Comparison of ENCODE assay signal across 12 cellular contexts in the genomic region with DNA sequence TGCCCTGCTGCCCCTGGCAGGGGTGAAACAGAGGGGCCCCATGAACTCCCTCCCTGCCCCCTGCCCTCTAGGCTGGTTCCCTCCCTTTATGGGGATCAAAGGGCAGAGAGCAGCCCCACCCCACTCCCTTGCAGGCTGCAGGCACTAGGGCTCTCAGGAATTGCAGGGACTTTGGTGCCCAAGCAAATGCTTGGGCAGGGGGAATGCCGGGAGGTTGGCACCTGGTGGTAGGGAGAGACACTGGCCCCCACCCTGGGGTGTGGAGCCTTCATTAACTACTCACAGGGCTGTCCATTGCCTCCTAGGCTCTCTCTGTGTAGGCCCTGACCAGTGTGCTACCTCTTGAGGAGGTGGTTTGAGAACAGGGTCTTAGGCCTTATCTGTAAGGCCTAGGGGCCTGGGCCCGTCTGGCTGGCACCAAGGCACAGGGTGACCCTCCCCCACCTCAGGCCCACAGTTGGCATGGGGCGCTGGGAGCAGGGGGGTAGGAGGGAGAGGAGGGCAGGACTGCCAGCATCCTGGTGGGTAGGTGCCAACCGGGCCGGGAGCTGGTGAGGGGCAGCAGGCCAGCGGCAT. TPM values are rescaled to one million over a fixed set of nuclear protein-coding genes. Genes with fewer than 3 reads are reported as not detected.
DNase-seq lines count a peak whose midpoint lies in the region; ATAC-seq and TF ChIP-seq lines count a peak whose summit lies in the region.
"Had no signal": no experiment of that assay in that cellular context is flagged by ENCODE, and none has a peak within 500 bp of the region (broad histone marks: within the 10 kb centered on the region; RNA-seq: fewer than 3 reads in every experiment).

No MANE protein-coding gene starts in this region.

- no peaks in the 10 kb centered on the region for H3K9me3 ChIP-seq in mononuclear cell (ENCODE audit: low read depth, low read length)
- H3K9me3 ChIP-seq in upper lobe of left lung = no peaks in the 10 kb centered on the region
- H3K9me3 ChIP-seq: BE2C, SJCRH30, uterus had no signal

- peaks cover 82% of the 10 kb centered on the region for H3K4me1 ChIP-seq in mononuclear cell (ENCODE audit: insufficient read depth, low read length)
- H3K4me1 ChIP-seq in upper lobe of left lung = peaks cover 66 to 86% (median 84%) of the 10 kb centered on the region in 4 donors
- H3K4me1 ChIP-seq: SJCRH30 had no signal

- H3K27me3 ChIP-seq in dorsolateral prefrontal cortex (no peaks in the 10 kb centered on the region), mononuclear cell (ENCODE audit: insufficient read depth, low read length) (no peaks in the 10 kb centered on the region), upper lobe of left lung (no peaks in the 10 kb centered on the region)
- H3K27me3 ChIP-seq: BE2C, SJCRH30, uterus had no signal

- DNase-seq in activated naive CD4-positive, alpha-beta T cell treated with anti-CD3 and anti-CD28 coated beads, Interleukin-2, amount 10 ng/mL, durations not matched to agents 7 days and 5 days = peak; percentile 29
- DNase-seq in activated naive CD4-positive, alpha-beta T cell treated with anti-CD3 and anti-CD28 coated beads, Interleukin-2, amount 50 U/mL, for 72 hours (ENCODE audit: low spot score in 2 of 2) = no peak
- DNase-seq in dorsolateral prefrontal cortex (no peak), upper lobe of left lung (no peak)
- no peak for DNase-seq in effector CD8-positive, alpha-beta T cell (lab: John Stamatoyannopoulos, UW)
- no peak for DNase-seq in stimulated activated CD4-positive, alpha-beta T cell treated with anti-CD3 and anti-CD28 coated beads, Interleukin-4, amount 100 ng/mL, for 1 hour
- DNase-seq in stimulated activated CD4-positive, alpha-beta T cell treated with anti-CD3 and anti-CD28 coated beads, Interleukin-4, amount 100 ng/mL, for 24 hours = no peak
- DNase-seq: activated T-cell treated with anti-CD3 and anti-CD28 coated beads, Interleukin-2, amount 50 U/mL, for 4 hours; BE2C; uterus had no signal

- H3K4me3 Mint-ChIP-seq in activated naive CD4-positive, alpha-beta T cell treated with anti-CD3 and anti-CD28 coated beads, Interleukin-2, amount 10 ng/mL, durations not matched to agents 7 days and 5 days = peak overlapping the region; percentile 41

- H3K9me3 Mint-ChIP-seq in activated naive CD4-positive, alpha-beta T cell treated with anti-CD3 and anti-CD28 coated beads, Interleukin-2, amount 10 ng/mL, durations not matched to agents 7 days and 5 days = no peaks in the 10 kb centered on the region
- H3K9me3 Mint-ChIP-seq in activated naive CD4-positive, alpha-beta T cell treated with anti-CD3 and anti-CD28 coated beads, Interleukin-2, amount 50 U/mL, for 72 hours = no peaks in the 10 kb centered on the region
- H3K9me3 Mint-ChIP-seq: activated T-cell treated with anti-CD3 and anti-CD28 coated beads, Interleukin-2, amount 50 U/mL, for 4 hours had no signal

- no peak for TF ChIP-seq POLR2A in upper lobe of left lung (IDR thresholded peaks at IDR 0.05)

- ATAC-seq in activated naive CD4-positive, alpha-beta T cell treated with anti-CD3 and anti-CD28 coated beads, Interleukin-2, amount 50 U/mL, for 72 hours = no peak
- no peak for ATAC-seq in upper lobe of left lung (ENCODE audit: low FRiP score in 2 of 2)

- 55 to 64% methylated on average over 4 to 6 of the region's 6 CpGs for WGBS in upper lobe of left lung, 2 donors

- H3K4me3 ChIP-seq in dorsolateral prefrontal cortex = peak overlapping the region in 17 of 59 donors; percentile 2 to 48 (median 33)
- H3K4me3 ChIP-seq in mononuclear cell (ENCODE audit: low read length) = peak overlapping the region; percentile 53
- H3K4me3 ChIP-seq in upper lobe of left lung = peak overlapping the region in 2 of 4 donors; percentile 44 to 49
- H3K4me3 ChIP-seq: SJCRH30, uterus had no signal

- peaks cover 22% of the 10 kb centered on the region for H3K36me3 Mint-ChIP-seq in activated naive CD4-positive, alpha-beta T cell treated with anti-CD3 and anti-CD28 coated beads, Interleukin-2, amount 10 ng/mL, durations not matched to agents 7 days and 5 days
- H3K36me3 Mint-ChIP-seq in activated naive CD4-positive, alpha-beta T cell treated with anti-CD3 and anti-CD28 coated beads, Interleukin-2, amount 50 U/mL, for 72 hours = peaks cover 30 to 38% of the 10 kb centered on the region in 2 donors

- peak overlapping the region; percentile 51 to 99 (median 98) for H3K27ac ChIP-seq in dorsolateral prefrontal cortex
- H3K27ac ChIP-seq in upper lobe of left lung = peak overlapping the region; percentile 93 to 100 (median 96)
- H3K27ac ChIP-seq: SJCRH30 had no signal

- TF ChIP-seq EP300 in upper lobe of left lung (IDR thresholded peaks at IDR 0.05) = no peak

- CTCF ChIA-PET in activated naive CD4-positive, alpha-beta T cell treated with anti-CD3 and anti-CD28 coated beads, Interleukin-2, amount 10 ng/mL, durations not matched to agents 7 days and 5 days (lab: Charles Lee) = interaction anchor here (1.5 to 4.0 kb wide), 3 partner anchors 8 to 78 kb away, joined by 4 to 41 read pairs (median 8); no protein-coding TSS in a partner anchor

- H3K4me1 Mint-ChIP-seq in activated naive CD4-positive, alpha-beta T cell treated with anti-CD3 and anti-CD28 coated beads, Interleukin-2, amount 10 ng/mL, durations not matched to agents 7 days and 5 days = peaks cover 70% of the 10 kb centered on the region

- H3K27ac Mint-ChIP-seq in activated naive CD4-positive, alpha-beta T cell treated with anti-CD3 and anti-CD28 coated beads, Interleukin-2, amount 10 ng/mL, durations not matched to agents 7 days and 5 days = peak overlapping the region; percentile 87
- H3K27ac Mint-ChIP-seq in activated naive CD4-positive, alpha-beta T cell treated with anti-CD3 and anti-CD28 coated beads, Interleukin-2, amount 50 U/mL, for 72 hours = peak overlapping the region in 1 of 2 donors; percentile 92

- H3K36me3 ChIP-seq in upper lobe of left lung = peaks cover 0 to 8% (median 4%) of the 10 kb centered on the region in 4 donors
- H3K36me3 ChIP-seq: BE2C, SJCRH30, uterus had no signal

- intact Hi-C loops in dorsolateral prefrontal cortex (cut with DNase I) = no loop called here

- TF ChIP-seq CTCF in dorsolateral prefrontal cortex (IDR thresholded peaks at IDR 0.05 in 54 of 56, conservative IDR thresholded peaks at IDR 0.05 in 2 of 56; ENCODE audit: low read depth in 1 of 56, partially characterized antibody in 56 of 56) (no peak), upper lobe of left lung (IDR thresholded peaks at IDR 0.05) (no peak)

- no peaks in the 10 kb centered on the region for H3K27me3 Mint-ChIP-seq in activated naive CD4-positive, alpha-beta T cell treated with anti-CD3 and anti-CD28 coated beads, Interleukin-2, amount 10 ng/mL, durations not matched to agents 7 days and 5 days

RNA-seq across cellular contexts. Expression of a gene that starts 4.7 kb away (rescaled TPM):
- 100 to 1,000 TPM in 1 of 2 donors, 10 to 100 TPM in 1; 97.4 to 184 TPM for total RNA-seq in activated naive CD4-positive, alpha-beta T cell treated with anti-CD3 and anti-CD28 coated beads, Interleukin-2, amount 50 U/mL, for 72 hours
- total RNA-seq in dorsolateral prefrontal cortex = 10 to 100 TPM in 119 of 120 experiments, 1 to 10 TPM in 1; 10.0 to 57.9 (median 22.8) TPM
- total RNA-seq in mononuclear cell = 39.6 TPM
- 10 to 100 TPM; 43.9 to 88.2 (median 66.2) TPM for total RNA-seq in upper lobe of left lung

RNA-seq across cellular contexts. Expression of a gene that starts 14.0 kb away (rescaled TPM):
- under 1 TPM; 0.66 to 0.68 TPM for total RNA-seq in activated naive CD4-positive, alpha-beta T cell treated with anti-CD3 and anti-CD28 coated beads, Interleukin-2, amount 50 U/mL, for 72 hours
- total RNA-seq in dorsolateral prefrontal cortex (1 to 10 TPM in 19 of 120 experiments, under 1 TPM in 7, not detected in 94; 0.71 to 2.7 (median 1.2) TPM), mononuclear cell (0.63 TPM), upper lobe of left lung (1 to 10 TPM in 1 of 6 donors, under 1 TPM in 1, not detected in 4; 0.57 to 1.0 TPM)
- total RNA-seq: SJCRH30 had no signal

RNA-seq across cellular contexts. Expression of a gene that starts 24.2 kb away (rescaled TPM):
- 10 to 100 TPM; 40.8 to 41.9 TPM for total RNA-seq in activated naive CD4-positive, alpha-beta T cell treated with anti-CD3 and anti-CD28 coated beads, Interleukin-2, amount 50 U/mL, for 72 hours
- 10 to 100 TPM; 16.1 to 42.6 (median 25.5) TPM for total RNA-seq in dorsolateral prefrontal cortex
- total RNA-seq in mononuclear cell = 11.3 TPM
- 10 to 100 TPM; 15.6 to 62.9 (median 29.8) TPM for total RNA-seq in upper lobe of left lung

RNA-seq across cellular contexts. Expression of a gene that starts 26.2 kb away (rescaled TPM):
- 1 to 10 TPM; 1.5 to 1.8 TPM for total RNA-seq in activated naive CD4-positive, alpha-beta T cell treated with anti-CD3 and anti-CD28 coated beads, Interleukin-2, amount 50 U/mL, for 72 hours
- total RNA-seq in dorsolateral prefrontal cortex (1 to 10 TPM in 51 of 120 experiments, under 1 TPM in 62, not detected in 7; 0.19 to 3.1 (median 0.92) TPM), mononuclear cell (0.10 TPM), upper lobe of left lung (1 to 10 TPM in 4 of 6 donors, under 1 TPM in 2; 0.49 to 2.1 (median 1.1) TPM)
- total RNA-seq: SJCRH30 had no signal

RNA-seq across cellular contexts. Expression of a gene that starts 26.3 kb away (rescaled TPM):
- under 1 TPM in 1 of 2 donors, not detected in 1; 0.34 TPM for total RNA-seq in activated naive CD4-positive, alpha-beta T cell treated with anti-CD3 and anti-CD28 coated beads, Interleukin-2, amount 50 U/mL, for 72 hours
- total RNA-seq in dorsolateral prefrontal cortex = 1 to 10 TPM in 1 of 120 experiments, under 1 TPM in 15, not detected in 104; 0.14 to 1.1 (median 0.40) TPM
- total RNA-seq in mononuclear cell = 0.21 TPM
- under 1 TPM in 1 of 6 donors, not detected in 5; 0.89 TPM for total RNA-seq in upper lobe of left lung
- total RNA-seq: activated T-cell treated with anti-CD3 and anti-CD28 coated beads, Interleukin-2, amount 50 U/mL, for 4 hours; SJCRH30 had no signal
